8 cellular contexts compared by ENCODE assay signal in the genomic region with DNA sequence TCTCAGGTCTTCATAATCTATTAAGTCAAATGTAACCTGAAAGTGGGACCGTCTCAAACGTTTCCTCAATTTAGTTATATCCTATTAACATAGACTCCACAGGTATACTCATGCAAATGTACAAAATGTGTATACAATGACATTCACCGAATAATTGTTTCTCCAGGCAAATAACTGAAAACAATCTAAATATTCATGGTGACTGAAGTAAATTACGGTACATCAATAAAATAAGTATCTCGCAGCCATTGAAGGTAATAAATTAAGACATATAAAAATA. TPM values are rescaled to one million over a fixed set of nuclear protein-coding genes. Genes with fewer than 3 reads are reported as not detected.
DNase-seq lines count a peak whose midpoint lies in the region; ATAC-seq, FAIRE-seq and TF ChIP-seq lines count a peak whose summit lies in the region.

No MANE protein-coding gene starts in this region.

- H3K27me3 Mint-ChIP-seq in CD14-positive monocyte (ENCODE audit: low read depth in 3 of 3): no peaks in the 10 kb centered on the region
- H3K27me3 Mint-ChIP-seq in neural progenitor cell (ENCODE audit: insufficient read depth, low read depth): peaks cover 2% of the 10 kb centered on the region

- no peaks in the 10 kb centered on the region for H3K9me3 Mint-ChIP-seq in CD14-positive monocyte
- H3K9me3 Mint-ChIP-seq in neural progenitor cell: no peaks in the 10 kb centered on the region

- no peak overlapping the region for H3K23ac ChIP-seq in H1 (ENCODE audit: insufficient read length)

- POLR2A ChIA-PET in H1 (lab: Charles Lee; ENCODE audit: partially characterized antibody): interaction anchor here (1.9 to 2.9 kb wide), 2 partner anchors 15 to 26 kb away, joined by 8 to 23 read pairs; no protein-coding TSS in a partner anchor

- peak overlapping the region; percentile 96 for H4K5ac ChIP-seq in H1 (ENCODE audit: insufficient read length, low read depth, low read length)

- peak overlapping the region; percentile 84 to 95 (median 90); a peak in 6 of 7 replicates for H3K9ac ChIP-seq in H1 (replicated peaks in 1 of 4; ENCODE audit: extremely low read depth in 1 of 4, low read depth in 3 of 4, low read length in 3 of 4)
- H3K9ac ChIP-seq in neural progenitor cell: peak overlapping the region; percentile 89

- H3K4me3 Mint-ChIP-seq in CD14-positive monocyte (peak overlapping the region; percentile 92 to 97), neural progenitor cell (peak overlapping the region; percentile 99)

- peaks cover 20 to 23% of the 10 kb centered on the region in 2 donors for H3K36me3 Mint-ChIP-seq in CD14-positive monocyte
- H3K36me3 Mint-ChIP-seq in neural progenitor cell: peaks cover 21% of the 10 kb centered on the region

- H3K14ac ChIP-seq in H1 (ENCODE audit: insufficient read length): no peak overlapping the region

- H3K79me1 ChIP-seq in H1 (ENCODE audit: low read depth, low read length): peaks cover 6% of the 10 kb centered on the region

- H3K4me1 Mint-ChIP-seq in CD14-positive monocyte (peaks cover 20% of the 10 kb centered on the region), neural progenitor cell (peaks cover 23% of the 10 kb centered on the region)

- 1% methylated on average over 5 of the region's 5 CpGs; no CpG with 5 or more reads in 1 of the 2 experiments for WGBS in H1 (ENCODE audit: extremely low coverage in 1 of 2, insufficient coverage in 1 of 2, insufficient read length in 1 of 2, insufficient replicate concordance in 2 of 2, low coverage in 1 of 2, low lambda C conversion rate in 2 of 2, missing lambda C conversion rate in 1 of 2), 2 experiments

- H3K23me2 ChIP-seq in H1 (ENCODE audit: low read depth, low read length): peaks cover 5% of the 10 kb centered on the region

- no peak for DNase-seq in CD14-positive monocyte (ENCODE audit: low spot score)
- DNase-seq in NAMALWA (ENCODE audit: low spot score): peak; percentile 31
- DNase-seq in H1 (ENCODE audit: low read depth in 1 of 2, low spot score in 2 of 2): no peak
- no peak for DNase-seq in neural progenitor cell (ENCODE audit: low spot score)
- no peak for DNase-seq in GM03348 (ENCODE audit: low spot score)
- DNase-seq in inferior parietal cortex (ENCODE audit: extremely low spot score): no peak

- no peak overlapping the region for H2BK120ac ChIP-seq in H1 (replicated peaks; ENCODE audit: low read depth, low read length)

- H2BK5ac ChIP-seq in H1 (ENCODE audit: low read depth, low read length): no peak overlapping the region; the same call in 1 of the 2 replicates

- H4K8ac ChIP-seq in H1 (ENCODE audit: extremely low read depth, insufficient read depth, low read length): no peak overlapping the region

- no peak for TF ChIP-seq EP300 in H1 (IDR thresholded peaks at IDR 0.05; ENCODE audit: borderline replicate concordance in 1 of 2, low read depth in 2 of 2, low read length in 2 of 2)

- no peak overlapping the region for H4K91ac ChIP-seq in H1 (replicated peaks; ENCODE audit: insufficient read length, low read length)

- H3K18ac ChIP-seq in H1 (ENCODE audit: extremely low read depth, low read length): no peak overlapping the region

- H3K9me3 ChIP-seq in H1 (ENCODE audit: insufficient read depth in 2 of 2, low read depth in 1 of 2, low read length in 1 of 2) (no peaks in the 10 kb centered on the region), neural progenitor cell (ENCODE audit: low read depth) (no peaks in the 10 kb centered on the region)

- H3K56ac ChIP-seq in H1 (replicated peaks; ENCODE audit: insufficient read length, low read depth, low read length): no peak overlapping the region

- H2BK12ac ChIP-seq in H1 (ENCODE audit: low read depth, low read length): no peak overlapping the region

- H2AK5ac ChIP-seq in H1 (ENCODE audit: low read depth, low read length): no peak overlapping the region

- peaks cover 0 to 3% (median 2%) of the 10 kb centered on the region in 4 experiments; a peak in 3 of 7 replicates for H3K4me1 ChIP-seq in H1 (replicated peaks in 1 of 4; ENCODE audit: control insufficient read depth in 3 of 4, insufficient read depth in 4 of 4, low read length in 3 of 4)
- peaks cover 14% of the 10 kb centered on the region for H3K4me1 ChIP-seq in neural progenitor cell

- intact Hi-C loops in CD14-positive monocyte (cut with micrococcal nuclease): loop anchor here (2.0 to 10.0 kb wide), 3 partner anchors 32 to 178 kb away; a partner anchor contains a TSS

- ATAC-seq in GM21528 (IDR thresholded peaks at IDR 0.05; ENCODE audit: low FRiP score, unreplicated experiment) (no peak), GM19467 (IDR thresholded peaks at IDR 0.05; ENCODE audit: unreplicated experiment) (no peak)

- FAIRE-seq in H1 (lab: Jason Lieb, UNC): no peak

- H2AFZ ChIP-seq in H1 (ENCODE audit: low read length) (no peak overlapping the region), neural progenitor cell (replicated peaks) (peak overlapping the region; percentile 77)

- H3K79me2 ChIP-seq in H1 (ENCODE audit: control insufficient read depth in 1 of 2, insufficient read depth in 2 of 2, low read length in 2 of 2): peaks cover 21 to 53% of the 10 kb centered on the region in 2 experiments
- H3K79me2 ChIP-seq in neural progenitor cell (ENCODE audit: low read depth): peaks cover 62% of the 10 kb centered on the region

- H3K27ac ChIP-seq in H1 (ENCODE audit: low read depth, low read length) (peak overlapping the region; percentile 88), neural progenitor cell (no peak overlapping the region)

- peak overlapping the region; percentile 86 to 95 (median 92) for H3K4me3 ChIP-seq in H1 (ENCODE audit: extremely low read depth in 1 of 4, insufficient read depth in 2 of 4, low read depth in 3 of 4, low read length in 4 of 4)
- H3K4me3 ChIP-seq in neural progenitor cell: peak overlapping the region; percentile 88

- TF ChIP-seq POLR2A in H1 (IDR thresholded peaks at IDR 0.05; ENCODE audit: control extremely low read depth in 1 of 2, low read depth in 2 of 2, low read length in 2 of 2): no peak

- peaks cover 17% of the 10 kb centered on the region for H3F3A ChIP-seq in neural progenitor cell (ENCODE audit: low read depth)

- H3K36me3 ChIP-seq in H1 (ENCODE audit: control insufficient read depth in 2 of 4, insufficient read depth in 4 of 4, low read length in 3 of 4) (peaks cover 4 to 40% (median 13%) of the 10 kb centered on the region in 4 experiments), neural progenitor cell (no peaks in the 10 kb centered on the region)

- no peak overlapping the region for H3K4ac ChIP-seq in H1 (replicated peaks; ENCODE audit: insufficient read length, low read depth, low read length)

- H3K4me2 ChIP-seq in H1 (ENCODE audit: insufficient read depth in 1 of 2, low read depth in 2 of 2, low read length in 2 of 2): peak overlapping the region; percentile 95 to 97
- H3K4me2 ChIP-seq in neural progenitor cell: peak overlapping the region; percentile 99

- H2BK15ac ChIP-seq in H1 (ENCODE audit: low read length): no peak overlapping the region

- CTCF ChIA-PET in H1 (lab: Charles Lee; ENCODE audit: partially characterized antibody): no interaction called here

- no peak overlapping the region for H2BK20ac ChIP-seq in H1 (ENCODE audit: low read length)

- no peak for TF ChIP-seq RAD21 in H1 (IDR thresholded peaks at IDR 0.05 in 1 of 2, conservative IDR thresholded peaks at IDR 0.05 in 1 of 2; ENCODE audit: low read depth in 2 of 2, low read length in 2 of 2)

- H3K27me3 ChIP-seq in H1 (replicated peaks in 1 of 4; ENCODE audit: control insufficient read depth in 3 of 4, extremely low read depth in 1 of 4, insufficient read depth in 3 of 4, low read length in 3 of 4) (no peaks in the 10 kb centered on the region), neural progenitor cell (no peaks in the 10 kb centered on the region)

- H3K27ac Mint-ChIP-seq in CD14-positive monocyte: peak overlapping the region in 5 of 7 donors; percentile 82 to 95 (median 93)
- peak overlapping the region; percentile 26 for H3K27ac Mint-ChIP-seq in neural progenitor cell

- H4K20me1 ChIP-seq in H1 (replicated peaks in 1 of 2; ENCODE audit: control insufficient read depth in 1 of 2, insufficient read depth in 2 of 2, low read length in 2 of 2) (peaks cover 0 to 2% of the 10 kb centered on the region in 2 experiments), neural progenitor cell (ENCODE audit: low read depth) (peaks cover 6% of the 10 kb centered on the region)

- TF ChIP-seq CTCF in CD14-positive monocyte (IDR thresholded peaks at IDR 0.05) (no peak), H1 (IDR thresholded peaks at IDR 0.05; ENCODE audit: control extremely low read depth in 1 of 3, insufficient read depth in 1 of 3, low read depth in 1 of 3, low read length in 3 of 3) (no peak), neural progenitor cell (IDR thresholded peaks at IDR 0.05) (no peak)

RNA-seq across cellular contexts. Expression of a gene that starts 0.5 kb away (rescaled TPM):
- polyA plus RNA-seq in CD14-positive monocyte (10 to 100 TPM; 22.8 to 24.2 TPM), H1 (2011; rRNA removed) (64.9 and 74.9 TPM in 2 replicates)
- total RNA-seq in H1 (2021; fragmentation: NEBNext Ultra II Directional; extraction: Animal tissue kit (Norgen Biotek cat#: 25700)): 224 and 243 TPM in 2 replicates
- 79.0 TPM for polyA plus RNA-seq in H1 (2011; cell fraction: cytosol; rRNA removed)
- polyA plus RNA-seq in H1 (2011; cell fraction: nucleus; rRNA removed): 112 TPM
- 137 to 194 TPM (median 160 TPM) in 4 replicates for polyA plus RNA-seq in H1 (2012, experiment 1 of 2)
- 9.3 TPM for polyA plus RNA-seq in H1 (2012, experiment 2 of 2)
- 140 TPM for polyA plus RNA-seq in H1 (2013, experiment 1 of 2)
- polyA plus RNA-seq in H1 (2013, experiment 2 of 2): 128 TPM
- polyA minus RNA-seq in H1 (2011; rRNA and poly(A)+ RNA removed): 196 and 282 TPM in 2 replicates
- polyA minus RNA-seq in H1 (2011; cell fraction: cytosol; rRNA and poly(A)+ RNA removed): 118 TPM
- polyA minus RNA-seq in H1 (2011; cell fraction: nucleus; rRNA and poly(A)+ RNA removed): 263 TPM
- 180 and 260 TPM in 2 replicates for total RNA-seq in neural progenitor cell (ENCODE audit: low replicate concordance)

RNA-seq across cellular contexts. Expression of a gene that starts 32.1 kb away (rescaled TPM):
- polyA plus RNA-seq in CD14-positive monocyte (1 to 10 TPM; 2.9 to 8.8 TPM), H1 (2011; rRNA removed) (3.0 and 6.2 TPM in 2 replicates)
- total RNA-seq in H1 (2021; fragmentation: NEBNext Ultra II Directional; extraction: Animal tissue kit (Norgen Biotek cat#: 25700)): 30.4 and 31.8 TPM in 2 replicates
- 12.0 TPM for polyA plus RNA-seq in H1 (2011; cell fraction: cytosol; rRNA removed)
- 11.6 TPM for polyA plus RNA-seq in H1 (2011; cell fraction: nucleus; rRNA removed)
- 13.3 to 23.8 TPM (median 18.7 TPM) in 4 replicates for polyA plus RNA-seq in H1 (2012, experiment 1 of 2)
- 2.4 TPM for polyA plus RNA-seq in H1 (2012, experiment 2 of 2)
- polyA plus RNA-seq in H1 (2013, experiment 1 of 2): 41.4 TPM
- 38.5 TPM for polyA plus RNA-seq in H1 (2013, experiment 2 of 2)
- polyA minus RNA-seq in H1 (2011; rRNA and poly(A)+ RNA removed): 25.7 and 29.1 TPM in 2 replicates
- 13.4 TPM for polyA minus RNA-seq in H1 (2011; cell fraction: cytosol; rRNA and poly(A)+ RNA removed)
- polyA minus RNA-seq in H1 (2011; cell fraction: nucleus; rRNA and poly(A)+ RNA removed): 55.1 TPM
- total RNA-seq in neural progenitor cell (ENCODE audit: low replicate concordance): 15.2 and 21.0 TPM in 2 replicates

RNA-seq across cellular contexts. Expression of a gene that starts 32.7 kb away (rescaled TPM):
- polyA plus RNA-seq in CD14-positive monocyte: 1 to 10 TPM in 1 of 2 donors, under 1 TPM in 1; 0.50 to 1.1 TPM
- total RNA-seq in H1 (2021; fragmentation: NEBNext Ultra II Directional; extraction: Animal tissue kit (Norgen Biotek cat#: 25700)): 9.9 and 10.8 TPM in 2 replicates
- 2.2 and 2.7 TPM in 2 replicates for polyA plus RNA-seq in H1 (2011; rRNA removed)
- 2.7 TPM for polyA plus RNA-seq in H1 (2011; cell fraction: cytosol; rRNA removed)
- 5.3 TPM for polyA plus RNA-seq in H1 (2011; cell fraction: nucleus; rRNA removed)
- polyA plus RNA-seq in H1 (2012, experiment 1 of 2): 2.6 to 7.0 TPM (median 3.8 TPM) in 4 replicates
- polyA plus RNA-seq in H1 (2012, experiment 2 of 2): 5.1 TPM
- polyA plus RNA-seq in H1 (2013, experiment 1 of 2): 11.2 TPM
- 11.4 TPM for polyA plus RNA-seq in H1 (2013, experiment 2 of 2)
- 3.7 and 6.5 TPM in 2 replicates for polyA minus RNA-seq in H1 (2011; rRNA and poly(A)+ RNA removed)
- 2.4 TPM for polyA minus RNA-seq in H1 (2011; cell fraction: cytosol; rRNA and poly(A)+ RNA removed)
- 16.1 TPM for polyA minus RNA-seq in H1 (2011; cell fraction: nucleus; rRNA and poly(A)+ RNA removed)
- total RNA-seq in neural progenitor cell (ENCODE audit: low replicate concordance): 5.5 and 10.7 TPM in 2 replicates
